In the genomic region with DNA sequence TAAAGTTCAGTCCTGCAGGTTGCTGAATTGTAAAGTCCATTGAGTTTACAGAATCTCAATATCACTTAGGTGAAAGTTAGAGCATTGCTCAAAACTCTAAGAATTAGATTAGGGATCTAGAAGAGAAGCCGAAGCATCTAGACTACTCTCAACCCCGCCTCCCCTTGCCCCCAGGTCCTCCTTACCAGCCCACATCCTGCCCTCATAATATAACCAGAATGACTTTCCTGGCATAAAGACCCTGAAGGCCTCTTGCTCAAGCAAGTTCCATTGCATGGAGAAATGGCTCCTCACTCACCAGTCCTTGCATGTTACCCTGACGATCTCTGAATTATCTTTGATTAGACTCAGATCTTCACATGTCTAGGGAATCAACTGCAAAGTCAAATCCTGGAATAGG, we compare ENCODE assay signal across 29 cellular contexts.
"Had no signal": no experiment of that assay in that cellular context is flagged by ENCODE, and none has a peak within 500 bp of the region (broad histone marks: within the 10 kb centered on the region; RNA-seq: fewer than 3 reads in every experiment).

No MANE protein-coding gene starts in this region.

- H3K27ac Mint-ChIP-seq: immature natural killer cell; naive thymus-derived CD8-positive, alpha-beta T cell; nephron; stimulated activated naive B cell treated with anti-CD40 and anti-IgM and Interleukin-4, amounts not matched to agents 10 μg/mL and 1 μg/mL and 100 μg/mL, for 72 hours; stimulated activated naive CD8-positive, alpha-beta T cell treated with anti-CD3 and anti-CD28 coated beads, Interleukin-15, Interleukin-2, amounts not matched to agents 100 ng/mL and 50 ng/mL, for 24 hours had no signal

- ATAC-seq: left colon; left lung; lower lobe of right lung; naive thymus-derived CD8-positive, alpha-beta T cell; pancreas; right cardiac atrium; sciatic nerve; stimulated activated naive B cell treated with anti-CD40 and anti-IgM and Interleukin-4, amounts not matched to agents 10 μg/mL and 1 μg/mL and 100 μg/mL, for 72 hours had no signal

- DNase-seq: hypothalamus; immature natural killer cell; kidney; left colon; left lung; lower lobe of right lung; mammary epithelial cell; mesenchymal stem cell; naive thymus-derived CD8-positive, alpha-beta T cell; nucleus accumbens; pancreas; posterior cingulate gyrus; retina; right cardiac atrium; stimulated activated CD4-positive, alpha-beta T cell treated with anti-CD3 and anti-CD28 coated beads, Interleukin-12 subunit alpha, Interleukin-12 subunit beta, amount 100 ng/mL, for 4 hours; stimulated activated CD4-positive, alpha-beta T cell treated with anti-CD3 and anti-CD28 coated beads, Interleukin-15, amount 100 ng/mL, for 24 hours; stimulated activated CD4-positive, alpha-beta T cell treated with anti-CD3 and anti-CD28 coated beads, Interleukin-2, amount 100 ng/mL, for 24 hours; stimulated activated CD4-positive, alpha-beta T cell treated with anti-CD3 and anti-CD28 coated beads, Interleukin-4, amount 100 ng/mL, for 1 hour; stimulated activated naive B cell treated with anti-CD40 and anti-IgM and Interleukin-4, amounts not matched to agents 10 μg/mL and 1 μg/mL and 100 μg/mL, for 72 hours; substantia nigra; upper lobe of left lung had no signal

- H3K9me3 Mint-ChIP-seq: naive thymus-derived CD8-positive, alpha-beta T cell; nephron; neural crest cell; stimulated activated naive CD8-positive, alpha-beta T cell treated with anti-CD3 and anti-CD28 coated beads, Interleukin-15, Interleukin-2, amounts not matched to agents 100 ng/mL and 50 ng/mL, for 24 hours had no signal

- H3K4me3 Mint-ChIP-seq: immature natural killer cell; naive thymus-derived CD8-positive, alpha-beta T cell; nephron; neural crest cell; stimulated activated naive B cell treated with anti-CD40 and anti-IgM and Interleukin-4, amounts not matched to agents 10 μg/mL and 1 μg/mL and 100 μg/mL, for 72 hours; stimulated activated naive CD8-positive, alpha-beta T cell treated with anti-CD3 and anti-CD28 coated beads, Interleukin-15, Interleukin-2, amounts not matched to agents 100 ng/mL and 50 ng/mL, for 24 hours had no signal

- H3K27me3 Mint-ChIP-seq: stimulated activated naive B cell treated with anti-CD40 and anti-IgM and Interleukin-4, amounts not matched to agents 10 μg/mL and 1 μg/mL and 100 μg/mL, for 72 hours had no signal

- H3K4me3 ChIP-seq: left lung, lower lobe of right lung, pancreas, prostate gland, skin epidermis, tibial nerve, upper lobe of left lung, vagina had no signal

- H3K36me3 Mint-ChIP-seq: immature natural killer cell; naive thymus-derived CD8-positive, alpha-beta T cell; stimulated activated naive B cell treated with anti-CD40 and anti-IgM and Interleukin-4, amounts not matched to agents 10 μg/mL and 1 μg/mL and 100 μg/mL, for 72 hours had no signal

- H3K4me1 Mint-ChIP-seq: naive thymus-derived CD8-positive, alpha-beta T cell; nephron; neural crest cell; stimulated activated naive B cell treated with anti-CD40 and anti-IgM and Interleukin-4, amounts not matched to agents 10 μg/mL and 1 μg/mL and 100 μg/mL, for 72 hours had no signal
